1 cellular context compared by ENCODE assay signal in genomic region chr3:159852821-159853505, GRCh38.
TF ChIP-seq lines count a peak whose summit lies in the region.

No MANE protein-coding gene starts in this region.

TF ChIP-seq in endothelial cell of umbilical vein, 7 proteins besides CTCF, POLR2A, EP300 and RAD21:
- TF ChIP-seq JUN (IDR thresholded peaks at IDR 0.05; ENCODE audit: borderline replicate concordance, insufficient read depth, insufficient read length, low read depth) (peak; percentile 92), POLR2AphosphoS5 (IDR thresholded peaks at IDR 0.05; ENCODE audit: insufficient read depth, low read depth, low read length) (no peak), GATA2 (IDR thresholded peaks at IDR 0.05; ENCODE audit: insufficient read depth, insufficient read length, low read depth, low read length) (no peak), MAX (IDR thresholded peaks at IDR 0.05; ENCODE audit: insufficient read depth, insufficient read length) (no peak), FOS (IDR thresholded peaks at IDR 0.05; ENCODE audit: borderline replicate concordance, insufficient read depth, low read length) (peak; percentile 32), MYC (IDR thresholded peaks at IDR 0.05; ENCODE audit: low read depth, low read length) (no peak)
